Comparison of ENCODE assay signal across 9 cellular contexts in genomic region chr13:102401755-102402154, GRCh38. TPM values are rescaled to one million over a fixed set of nuclear protein-coding genes. Genes with fewer than 3 reads are reported as not detected.
DNase-seq lines count a peak whose midpoint lies in the region; ATAC-seq and TF ChIP-seq lines count a peak whose summit lies in the region.
"Had no signal": no experiment of that assay in that cellular context is flagged by ENCODE, and none has a peak within 500 bp of the region (broad histone marks: within the 10 kb centered on the region; RNA-seq: fewer than 3 reads in every experiment).

Gene FGF14, minus strand, starts transcription at chr13:102402048.

- H3K4me3 ChIP-seq in choroid plexus epithelial cell (ENCODE audit: low read depth, low read length): peak within 1 kb of the TSS; percentile 55
- H3K4me3 ChIP-seq: BLaER1 treated with 17β-estradiol and CSF1 and Interleukin-3, amounts not matched to agents 10 nM and 100 nM had no signal

- H3K9me3 Mint-ChIP-seq in activated T-cell treated with anti-CD3 and anti-CD28 coated beads, Interleukin-2, amount 50 U/mL, for 4 hours: no peaks in the 10 kb centered on the region
- H3K9me3 Mint-ChIP-seq in mesothelial cell of epicardium: no peaks in the 10 kb centered on the region
- no peaks in the 10 kb centered on the region for H3K9me3 Mint-ChIP-seq in type B pancreatic cell

- peaks cover 58% of the 10 kb centered on the region for H3K27me3 Mint-ChIP-seq in activated T-cell treated with anti-CD3 and anti-CD28 coated beads, Interleukin-2, amount 50 U/mL, for 4 hours (ENCODE audit: low read depth)
- peaks cover 91% of the 10 kb centered on the region for H3K27me3 Mint-ChIP-seq in mesothelial cell of epicardium (ENCODE audit: low read depth)
- H3K27me3 Mint-ChIP-seq in type B pancreatic cell: peaks cover 91% of the 10 kb centered on the region

- no peak for ATAC-seq in activated T-cell treated with anti-CD3 and anti-CD28 coated beads, Interleukin-2, amount 50 U/mL, for 4 hours
- no peak for ATAC-seq in GM18870 (IDR thresholded peaks at IDR 0.05; ENCODE audit: unreplicated experiment)

- DNase-seq in activated T-cell treated with anti-CD3 and anti-CD28 coated beads, Interleukin-2, amount 50 U/mL, for 4 hours: no peak
- no peak for DNase-seq in activated T-cell treated with anti-CD3 and anti-CD28 coated beads, Interleukin-2, amount 50 U/mL, for 1 hour
- no peak for DNase-seq in choroid plexus epithelial cell (ENCODE audit: low read depth)
- no peak for DNase-seq in mesothelial cell of epicardium (ENCODE audit: low spot score in 2 of 2, unreplicated experiment in 2 of 2)
- DNase-seq in type B pancreatic cell (ENCODE audit: extremely low spot score, unreplicated experiment): no peak
- DNase-seq in ecto neural progenitor cell (ENCODE audit: low spot score): no peak
- no peak for DNase-seq in AG20443 (ENCODE audit: low spot score)

- H3K4me1 Mint-ChIP-seq in activated T-cell treated with anti-CD3 and anti-CD28 coated beads, Interleukin-2, amount 50 U/mL, for 4 hours (ENCODE audit: low read depth): peaks cover 28% of the 10 kb centered on the region
- peaks cover 19% of the 10 kb centered on the region for H3K4me1 Mint-ChIP-seq in mesothelial cell of epicardium
- peaks cover 9% of the 10 kb centered on the region for H3K4me1 Mint-ChIP-seq in type B pancreatic cell (ENCODE audit: unreplicated experiment)

- H3K36me3 Mint-ChIP-seq in activated T-cell treated with anti-CD3 and anti-CD28 coated beads, Interleukin-2, amount 50 U/mL, for 4 hours (ENCODE audit: insufficient read depth): no peaks in the 10 kb centered on the region
- no peaks in the 10 kb centered on the region for H3K36me3 Mint-ChIP-seq in mesothelial cell of epicardium
- no peaks in the 10 kb centered on the region for H3K36me3 Mint-ChIP-seq in type B pancreatic cell

- H3K4me3 Mint-ChIP-seq in activated T-cell treated with anti-CD3 and anti-CD28 coated beads, Interleukin-2, amount 50 U/mL, for 4 hours: peak within 1 kb of the TSS; percentile 68
- H3K4me3 Mint-ChIP-seq in mesothelial cell of epicardium: peak within 1 kb of the TSS; percentile 50
- H3K4me3 Mint-ChIP-seq in type B pancreatic cell: peak within 1 kb of the TSS; percentile 81

- TF ChIP-seq CTCF in choroid plexus epithelial cell (conservative IDR thresholded peaks at IDR 0.05; ENCODE audit: low read depth, low read length): no peak
- no peak for TF ChIP-seq CTCF in mesothelial cell of epicardium (IDR thresholded peaks at IDR 0.05; ENCODE audit: unreplicated experiment)
- TF ChIP-seq CTCF in type B pancreatic cell (conservative IDR thresholded peaks at IDR 0.05): no peak

- H3K27ac Mint-ChIP-seq in mesothelial cell of epicardium (no peak within 1 kb of the TSS), type B pancreatic cell (no peak within 1 kb of the TSS)

RNA-seq across cellular contexts. Expression of gene FGF14, which starts in this region (rescaled TPM):
- total RNA-seq in activated T-cell treated with anti-CD3 and anti-CD28 coated beads, Interleukin-2, amount 50 U/mL, for 4 hours: not detected
- total RNA-seq in mesothelial cell of epicardium: 0.02 TPM in 1 of 3 replicates, not detected in the others
- total RNA-seq in type B pancreatic cell (ENCODE audit: low replicate concordance): 4.2 and 6.7 TPM in 2 replicates
